ENCODE assay signal across 1 cellular context in genomic region chr6:112691289-112691688, GRCh38.
TF ChIP-seq lines count a peak whose summit lies in the region.

No MANE protein-coding gene starts in this region.

TF ChIP-seq in SK-N-SH, 30 proteins besides CTCF, POLR2A, EP300 and RAD21 (continued from another document):
- TF ChIP-seq PBX3 (IDR thresholded peaks at IDR 0.05), result peak; percentile 90
- peak; percentile 77 for TF ChIP-seq NFIC (IDR thresholded peaks at IDR 0.05; ENCODE audit: borderline replicate concordance)
TF ChIP-seq in SK-N-SH: peak in this region for 8.
